Comparison of ENCODE assay signal across 1 cellular context in the genomic region with DNA sequence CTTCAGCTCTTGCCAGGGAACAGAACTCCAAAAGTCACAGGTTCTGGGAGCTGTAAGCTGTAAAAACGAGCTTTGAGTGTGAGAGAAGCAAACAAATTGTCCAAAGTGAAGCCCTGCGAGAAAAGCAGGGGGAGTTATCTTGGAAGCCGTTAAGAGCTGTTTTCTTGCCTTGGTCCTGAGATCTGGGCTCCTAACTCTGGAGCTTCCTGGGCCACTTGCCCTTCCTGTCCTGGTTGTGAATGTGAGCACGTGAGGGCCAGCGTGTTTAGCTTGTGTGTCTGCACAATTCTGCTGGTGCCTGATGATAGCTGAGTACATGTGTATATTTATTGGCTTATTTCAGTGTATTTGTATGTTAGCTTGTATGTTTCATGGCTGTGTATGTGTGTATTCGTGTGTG.
TF ChIP-seq lines count a peak whose summit lies in the region.

No MANE protein-coding gene starts in this region.

TF ChIP-seq in H1, 55 proteins besides CTCF, POLR2A, EP300 and RAD21:
- TF ChIP-seq RNF2 (IDR thresholded peaks at IDR 0.05; ENCODE audit: borderline replicate concordance, low read depth, low read length, missing control alignments, poor library complexity, severe bottlenecking) (no peak), ZNF274 (IDR thresholded peaks at IDR 0.05; ENCODE audit: borderline replicate concordance, extremely low read depth, low read length) (no peak), SRF (IDR thresholded peaks at IDR 0.05; ENCODE audit: low read depth, low read length) (no peak), KDM4A (IDR thresholded peaks at IDR 0.05; ENCODE audit: low read depth, low read length, severe bottlenecking) (no peak), SIRT6 (IDR thresholded peaks at IDR 0.05; ENCODE audit: low read length) (no peak), RFX5 (IDR thresholded peaks at IDR 0.05; ENCODE audit: borderline replicate concordance, low read depth, low read length) (no peak), EZH2 (IDR thresholded peaks at IDR 0.05; ENCODE audit: low read depth, low read length, severe bottlenecking) (no peak), POU5F1 (IDR thresholded peaks at IDR 0.05; ENCODE audit: low read depth, low read length) (no peak), MAFK (IDR thresholded peaks at IDR 0.05; ENCODE audit: low read depth, low read length) (no peak), CBX5 (IDR thresholded peaks at IDR 0.05; ENCODE audit: low read depth, low read length) (no peak), KDM1A (IDR thresholded peaks at IDR 0.05; ENCODE audit: borderline replicate concordance, low read length) (no peak), GTF2F1 (IDR thresholded peaks at IDR 0.05; ENCODE audit: borderline replicate concordance, low read depth, low read length) (no peak), SIX5 (IDR thresholded peaks at IDR 0.05; ENCODE audit: low read depth, low read length) (no peak), TEAD4 (IDR thresholded peaks at IDR 0.05; ENCODE audit: low read depth, low read length) (no peak), EGR1 (IDR thresholded peaks at IDR 0.05; ENCODE audit: borderline replicate concordance, low read depth, low read length) (no peak)
- TF ChIP-seq, protein P1, sequence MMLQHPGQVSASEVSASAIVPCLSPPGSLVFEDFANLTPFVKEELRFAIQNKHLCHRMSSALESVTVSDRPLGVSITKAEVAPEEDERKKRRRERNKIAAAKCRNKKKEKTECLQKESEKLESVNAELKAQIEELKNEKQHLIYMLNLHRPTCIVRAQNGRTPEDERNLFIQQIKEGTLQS (IDR thresholded peaks at IDR 0.05; ENCODE audit: insufficient read depth, low read depth, low read length), result no peak
- TF ChIP-seq, protein P2, sequence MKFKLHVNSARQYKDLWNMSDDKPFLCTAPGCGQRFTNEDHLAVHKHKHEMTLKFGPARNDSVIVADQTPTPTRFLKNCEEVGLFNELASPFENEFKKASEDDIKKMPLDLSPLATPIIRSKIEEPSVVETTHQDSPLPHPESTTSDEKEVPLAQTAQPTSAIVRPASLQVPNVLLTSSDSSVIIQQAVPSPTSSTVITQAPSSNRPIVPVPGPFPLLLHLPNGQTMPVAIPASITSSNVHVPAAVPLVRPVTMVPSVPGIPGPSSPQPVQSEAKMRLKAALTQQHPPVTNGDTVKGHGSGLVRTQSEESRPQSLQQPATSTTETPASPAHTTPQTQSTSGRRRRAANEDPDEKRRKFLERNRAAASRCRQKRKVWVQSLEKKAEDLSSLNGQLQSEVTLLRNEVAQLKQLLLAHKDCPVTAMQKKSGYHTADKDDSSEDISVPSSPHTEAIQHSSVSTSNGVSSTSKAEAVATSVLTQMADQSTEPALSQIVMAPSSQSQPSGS (IDR thresholded peaks at IDR 0.05; ENCODE audit: low read length), result no peak
- TF ChIP-seq, protein P3, sequence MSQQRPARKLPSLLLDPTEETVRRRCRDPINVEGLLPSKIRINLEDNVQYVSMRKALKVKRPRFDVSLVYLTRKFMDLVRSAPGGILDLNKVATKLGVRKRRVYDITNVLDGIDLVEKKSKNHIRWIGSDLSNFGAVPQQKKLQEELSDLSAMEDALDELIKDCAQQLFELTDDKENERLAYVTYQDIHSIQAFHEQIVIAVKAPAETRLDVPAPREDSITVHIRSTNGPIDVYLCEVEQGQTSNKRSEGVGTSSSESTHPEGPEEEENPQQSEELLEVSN (IDR thresholded peaks at IDR 0.05), result no peak
